21 cellular contexts compared by ENCODE assay signal in genomic region chr20:41510224-41510623, GRCh38.
DNase-seq lines count a peak whose midpoint lies in the region; ATAC-seq and TF ChIP-seq lines count a peak whose summit lies in the region.
"Had no signal": no experiment of that assay in that cellular context is flagged by ENCODE, and none has a peak within 500 bp of the region (broad histone marks: within the 10 kb centered on the region; RNA-seq: fewer than 3 reads in every experiment).

No MANE protein-coding gene starts in this region.

- TF ChIP-seq EP300 in gastroesophageal sphincter (IDR thresholded peaks at IDR 0.05), result no peak

- no peaks in the 10 kb centered on the region for H3K27me3 ChIP-seq in gastroesophageal sphincter
- no peaks in the 10 kb centered on the region for H3K27me3 ChIP-seq in muscle layer of duodenum (ENCODE audit: low read depth, low read length)
- no peaks in the 10 kb centered on the region for H3K27me3 ChIP-seq in thyroid gland
- H3K27me3 ChIP-seq: esophagus squamous epithelium had no signal

- TF ChIP-seq POLR2A in gastroesophageal sphincter (IDR thresholded peaks at IDR 0.05) (no peak), thyroid gland (IDR thresholded peaks at IDR 0.05) (no peak)

- H3K9me3 ChIP-seq in gastroesophageal sphincter (peaks cover 0 to under 1% (median 0%) of the 10 kb centered on the region in 3 donors), muscle layer of duodenum (ENCODE audit: control insufficient read depth in 1 of 2, low read length in 2 of 2) (no peaks in the 10 kb centered on the region), thyroid gland (no peaks in the 10 kb centered on the region)

- peaks cover 7 to 56% (median 8%) of the 10 kb centered on the region in 3 donors for H3K4me1 ChIP-seq in gastroesophageal sphincter
- H3K4me1 ChIP-seq in muscle layer of duodenum (ENCODE audit: control insufficient read depth in 1 of 2, insufficient read depth in 2 of 2, low read length in 2 of 2), result peaks cover 18 to 42% of the 10 kb centered on the region in 2 donors
- peaks cover 16 to 22% of the 10 kb centered on the region in 2 donors for H3K4me1 ChIP-seq in thyroid gland

- WGBS in gastroesophageal sphincter (ENCODE audit: low coverage in 1 of 2), 2 donors, result 20 to 30% methylated on average over 3 to 7 of the region's 7 CpGs
- 46 to 60% methylated on average over 7 of the region's 7 CpGs for WGBS in thyroid gland, 2 donors

- H3K36me3 ChIP-seq in gastroesophageal sphincter (peaks cover 0 to 27% of the 10 kb centered on the region in 2 donors), muscle layer of duodenum (ENCODE audit: control insufficient read depth in 1 of 2, insufficient read depth in 2 of 2, low read length in 2 of 2) (peaks cover 9 to 12% of the 10 kb centered on the region in 2 donors), thyroid gland (no peaks in the 10 kb centered on the region)

- intact Hi-C loops in thyroid gland (cut with DNase I), result no loop called here

- ATAC-seq in gastroesophageal sphincter (no peak), HG03460 (IDR thresholded peaks at IDR 0.05; ENCODE audit: unreplicated experiment) (no peak), GM18861 (IDR thresholded peaks at IDR 0.05; ENCODE audit: unreplicated experiment) (no peak)
- ATAC-seq: activated CD8-positive, alpha-beta T cell treated with anti-CD3 and anti-CD28 coated beads for 36 hours; stimulated activated memory B cell treated with anti-CD40 and anti-IgM and Interleukin-4, amounts not matched to agents 10 μg/mL and 1 μg/mL and 100 μg/mL, for 72 hours had no signal

- H3K4me3 ChIP-seq in gastroesophageal sphincter (no peak overlapping the region), muscle layer of duodenum (ENCODE audit: low read depth in 1 of 2, low read length in 2 of 2) (no peak overlapping the region), thyroid gland (replicated peaks in 1 of 3) (no peak overlapping the region)
- H3K4me3 ChIP-seq: esophagus squamous epithelium had no signal

- DNase-seq in NCI-H446 treated with DMSO at 0.1 percent for 48 hours (lab: John Stamatoyannopoulos, UW) (peak; percentile 42), thyroid gland (peak; percentile 22 to 33), SIG-M5 (lab: John Stamatoyannopoulos, UW) (no peak)
- no peak for DNase-seq in activated CD4-positive, alpha-beta T cell treated with anti-CD3 and anti-CD28 coated beads, Interleukin-2, amount 50 U/mL, for 48 hours
- DNase-seq: activated CD8-positive, alpha-beta T cell treated with anti-CD3 and anti-CD28 coated beads for 36 hours; activated naive CD4-positive, alpha-beta T cell treated with Interleukin-2 at 50 U/mL for 16 hours; activated T-cell treated with anti-CD3 and anti-CD28 coated beads, Interleukin-2, amount 50 U/mL, for 24 hours; DMS79 treated with DMSO at 0.1 percent for 48 hours; effector CD8-positive, alpha-beta T cell; esophagus squamous epithelium; H9; NCI-H1092 treated with DMSO at 0.1 percent for 48 hours; NCI-H2029 treated with DMSO at 0.1 percent for 48 hours; NCI-H524; T-helper 9 cell; trophoblast cell had no signal

- TF ChIP-seq CTCF in gastroesophageal sphincter (IDR thresholded peaks at IDR 0.05) (no peak), thyroid gland (IDR thresholded peaks at IDR 0.05) (no peak)

- H3K27ac ChIP-seq in gastroesophageal sphincter (peak overlapping the region; percentile 16 to 67 (median 40)), muscle layer of duodenum (ENCODE audit: low read length) (peak overlapping the region; percentile 40), thyroid gland (peak overlapping the region in 2 of 3 donors; percentile 38 to 64)

Comparison
In these comparisons a context has a peak if more than half of its experiments do, and no peak if none do; other contexts are left out.
1. DNase-seq: peak in NCI-H446 treated with DMSO at 0.1 percent for 48 hours (single experiment) and thyroid gland (2 of 2); none in activated CD4-positive, alpha-beta T cell treated with anti-CD3 and anti-CD28 coated beads, Interleukin-2, amount 50 U/mL, for 48 hours (0 of 2) and SIG-M5 (single experiment).
2. Peak in every context shown above with its lines, with median percentiles within 50 percentile points of each other: H3K27ac ChIP-seq.